Comparison of ENCODE assay signal across 8 cellular contexts in genomic region chr11:33040127-33040861, GRCh38. TPM values are rescaled to one million over a fixed set of nuclear protein-coding genes. Genes with fewer than 3 reads are reported as not detected.
DNase-seq lines count a peak whose midpoint lies in the region; ATAC-seq, FAIRE-seq and TF ChIP-seq lines count a peak whose summit lies in the region.

No MANE protein-coding gene starts in this region.

- peaks cover 42% of the 10 kb centered on the region for H3K79me2 ChIP-seq in SK-N-SH (ENCODE audit: insufficient read depth)

- H3K27ac ChIP-seq in SK-N-SH (ENCODE audit: low read depth in 2 of 2, low read length in 1 of 2) (peak overlapping the region; percentile 94 to 96), liver (ENCODE audit: low read depth in 1 of 2, low read length in 2 of 2) (peak overlapping the region; percentile 93 to 99)

- no peak for TF ChIP-seq CTCF in BE2C (IDR thresholded peaks at IDR 0.05; ENCODE audit: low read depth, low read length)
- TF ChIP-seq CTCF in SK-N-SH (IDR thresholded peaks at IDR 0.05) = no peak
- TF ChIP-seq CTCF in bronchial epithelial cell (IDR thresholded peaks at IDR 0.05; ENCODE audit: insufficient read depth, low read length, severe bottlenecking) = no peak
- TF ChIP-seq CTCF in liver (IDR thresholded peaks at IDR 0.05; ENCODE audit: low read depth, low read length, missing input control) = no peak

- CTCF ChIA-PET in SK-N-SH (lab: Yijun Ruan, JAX) = interaction anchor here (0.9 to 1.8 kb wide), 7 partner anchors 9 to 146 kb away, joined by 3 to 13 read pairs (median 4); partner anchors contain the start of gene DEPDC7

- H3K4me2 ChIP-seq in SK-N-SH = peak overlapping the region; percentile 85

- no peaks in the 10 kb centered on the region for H3K36me3 ChIP-seq in BE2C
- H3K36me3 ChIP-seq in SK-N-SH (replicated peaks in 1 of 2; ENCODE audit: control insufficient read depth in 1 of 2, insufficient read depth in 2 of 2, low read length in 1 of 2) = peaks cover 17% of the 10 kb centered on the region in 2 experiments
- H3K36me3 ChIP-seq in bronchial epithelial cell (ENCODE audit: control insufficient read depth, insufficient read depth, low read length) = no peaks in the 10 kb centered on the region
- peaks cover 0 to 3% (median 0%) of the 10 kb centered on the region in 4 donors for H3K36me3 ChIP-seq in liver (ENCODE audit: control insufficient read depth in 4 of 4, insufficient read depth in 3 of 4, low read depth in 1 of 4, low read length in 3 of 4)

- FAIRE-seq in bronchial epithelial cell (lab: Jason Lieb, UNC) = no peak

- no peak for DNase-seq in BE2C
- DNase-seq in SK-N-SH = peak; percentile 43
- DNase-seq in bronchial epithelial cell (ENCODE audit: low read depth) = peak; percentile 49
- peak; percentile 52 for DNase-seq in stimulated activated naive CD8-positive, alpha-beta T cell treated with anti-CD3 and anti-CD28 coated beads, Interleukin-15, Interleukin-2, amounts not matched to agents 100 U/mL and 50 U/mL, for 24 hours

- peak overlapping the region; percentile 72 for H3K4me3 ChIP-seq in BE2C (ENCODE audit: low read depth, low read length)
- peak overlapping the region; percentile 71 to 77 for H3K4me3 ChIP-seq in SK-N-SH (ENCODE audit: low read depth in 2 of 2, low read length in 1 of 2)
- H3K4me3 ChIP-seq in bronchial epithelial cell (ENCODE audit: low read depth, low read length) = peak overlapping the region; percentile 95
- peak overlapping the region; percentile 83 to 95 (median 87) for H3K4me3 ChIP-seq in liver (ENCODE audit: low read depth in 1 of 3, low read length in 3 of 3)

- H3K9ac ChIP-seq in SK-N-SH (peak overlapping the region; percentile 94), liver (ENCODE audit: low read depth in 1 of 2, low read length in 2 of 2) (peak overlapping the region; percentile 78 to 83)

- no peak for TF ChIP-seq EP300 in SK-N-SH (IDR thresholded peaks at IDR 0.05; ENCODE audit: borderline replicate concordance in 1 of 2, low read depth in 1 of 2, low read length in 1 of 2)

- H4K20me1 ChIP-seq in SK-N-SH (ENCODE audit: insufficient read depth) = no peaks in the 10 kb centered on the region

- H3K9me2 ChIP-seq in SK-N-SH = no peaks in the 10 kb centered on the region

- POLR2A ChIA-PET in SK-N-SH (lab: Yijun Ruan, JAX) = interaction anchor here (0.6 to 2.2 kb wide), 8 partner anchors 13 to 148 kb away, joined by 3 to 11 read pairs (median 4); partner anchors contain the start of genes DEPDC7 and QSER1

- TF ChIP-seq RAD21 in SK-N-SH (IDR thresholded peaks at IDR 0.05; ENCODE audit: low read length) = no peak
- TF ChIP-seq RAD21 in liver (IDR thresholded peaks at IDR 0.05) = no peak

- H3K9me3 ChIP-seq in BE2C = no peaks in the 10 kb centered on the region
- H3K9me3 ChIP-seq in SK-N-SH = no peaks in the 10 kb centered on the region
- H3K9me3 ChIP-seq in liver (ENCODE audit: control insufficient read depth in 4 of 4, low read length in 3 of 4) = no peaks in the 10 kb centered on the region

- ATAC-seq in GM19351 (IDR thresholded peaks at IDR 0.05; ENCODE audit: unreplicated experiment) (peak; percentile 40), HG03520 (IDR thresholded peaks at IDR 0.05; ENCODE audit: unreplicated experiment) (peak; percentile 27), GM18519 (IDR thresholded peaks at IDR 0.05; ENCODE audit: low FRiP score, unreplicated experiment) (no peak)
- peak; percentile 82 for ATAC-seq in stimulated activated naive CD8-positive, alpha-beta T cell treated with anti-CD3 and anti-CD28 coated beads, Interleukin-15, Interleukin-2, amounts not matched to agents 100 U/mL and 50 U/mL, for 24 hours

- H3F3A ChIP-seq in SK-N-SH (replicated peaks; ENCODE audit: insufficient read depth) = peaks cover 3% of the 10 kb centered on the region

- H3K27me3 ChIP-seq in BE2C (no peaks in the 10 kb centered on the region), SK-N-SH (ENCODE audit: insufficient read depth) (no peaks in the 10 kb centered on the region), bronchial epithelial cell (ENCODE audit: control insufficient read depth, insufficient read depth, low read length) (no peaks in the 10 kb centered on the region), liver (ENCODE audit: control insufficient read depth in 4 of 4, insufficient read depth in 4 of 4, low read length in 3 of 4) (no peaks in the 10 kb centered on the region)

- no peaks in the 10 kb centered on the region for H3K4me1 ChIP-seq in BE2C
- H3K4me1 ChIP-seq in SK-N-SH (ENCODE audit: control insufficient read depth in 1 of 2, insufficient read depth in 2 of 2, low read depth in 1 of 2, low read length in 1 of 2) = peaks cover 8 to 37% of the 10 kb centered on the region in 2 experiments; a peak in 3 of 4 replicates
- peaks cover 3 to 19% (median 14%) of the 10 kb centered on the region in 4 donors for H3K4me1 ChIP-seq in liver (ENCODE audit: control insufficient read depth in 4 of 4, insufficient read depth in 4 of 4, low read length in 3 of 4)

- H2AFZ ChIP-seq in SK-N-SH (ENCODE audit: low read depth) = peak overlapping the region; percentile 99; the same call in 1 of the 2 replicates

- WGBS in SK-N-SH (ENCODE audit: low lambda C conversion rate) = 4% methylated on average over 19 of the region's 20 CpGs
- 11% methylated on average over 20 of the region's 20 CpGs for WGBS in liver

TF ChIP-seq in SK-N-SH, 30 proteins besides CTCF, POLR2A, EP300 and RAD21:
- peak; percentile 80; the same call in 1 of the 2 replicates for TF ChIP-seq MAX (IDR thresholded peaks at IDR 0.05; ENCODE audit: low read depth)
- peak; percentile 78 for TF ChIP-seq RFX5 (IDR thresholded peaks at IDR 0.05; ENCODE audit: low read length)
- no peak for TF ChIP-seq SIN3A (IDR thresholded peaks at IDR 0.05; ENCODE audit: borderline replicate concordance, low read depth, low read length)
- no peak for TF ChIP-seq FOXJ3 (CRISPR knock-in tag; IDR thresholded peaks at IDR 0.05)

TF ChIP-seq in liver, 16 proteins besides CTCF, POLR2A, EP300 and RAD21:
- TF ChIP-seq YY1 (IDR thresholded peaks at IDR 0.05) = no peak

RNA-seq across cellular contexts. Expression of gene TCP11L1, which starts 0.9 kb away (rescaled TPM):
- polyA plus RNA-seq in BE2C (2012; ENCODE audit: insufficient read depth, insufficient read length, low read depth) = 6.3 TPM
- 12.7 and 15.1 TPM in 2 replicates for polyA plus RNA-seq in SK-N-SH (2012; rRNA removed)
- polyA plus RNA-seq in SK-N-SH (2012; cell fraction: cytosol; rRNA removed) = 13.1 and 13.2 TPM in 2 replicates
- 15.3 and 17.0 TPM in 2 replicates for polyA plus RNA-seq in SK-N-SH (2012; cell fraction: nucleus; rRNA removed)
- 8.7 and 11.4 TPM in 2 replicates for total RNA-seq in bronchial epithelial cell
- 10 to 100 TPM; 10.5 to 11.7 TPM for total RNA-seq in liver
- polyA plus RNA-seq in liver = 1 to 10 TPM; 2.9 to 3.3 TPM

RNA-seq across cellular contexts. Expression of gene DEPDC7, which starts 24.6 kb away (rescaled TPM):
- 0.91 TPM for polyA plus RNA-seq in BE2C (2012; ENCODE audit: insufficient read depth, insufficient read length, low read depth)
- polyA plus RNA-seq in SK-N-SH (2012; rRNA removed) (9.7 and 14.2 TPM in 2 replicates), liver (10 to 100 TPM; 21.0 to 62.0 TPM)
- polyA plus RNA-seq in SK-N-SH (2012; cell fraction: cytosol; rRNA removed) = 11.2 and 11.5 TPM in 2 replicates
- 13.7 and 30.5 TPM in 2 replicates for polyA plus RNA-seq in SK-N-SH (2012; cell fraction: nucleus; rRNA removed)
- total RNA-seq in bronchial epithelial cell (0.90 and 1.6 TPM in 2 replicates), liver (10 to 100 TPM in 1 of 2 donors, 1 to 10 TPM in 1; 7.1 to 64.8 TPM)
